15 cellular contexts compared by ENCODE assay signal in genomic region chr17:57324646-57325045, GRCh38.
DNase-seq lines count a peak whose midpoint lies in the region; ATAC-seq, FAIRE-seq and TF ChIP-seq lines count a peak whose summit lies in the region.
"Had no signal": no experiment of that assay in that cellular context is flagged by ENCODE, and none has a peak within 500 bp of the region (broad histone marks: within the 10 kb centered on the region; RNA-seq: fewer than 3 reads in every experiment).

No MANE protein-coding gene starts in this region.

- no peaks in the 10 kb centered on the region for H3K9me3 Mint-ChIP-seq in activated CD4-positive, alpha-beta T cell treated with anti-CD3 and anti-CD28 coated beads, Interleukin-2, amount 10 ng/mL, durations not matched to agents 24 days and 14 days
- no peaks in the 10 kb centered on the region for H3K9me3 Mint-ChIP-seq in central memory CD8-positive, alpha-beta T cell
- H3K9me3 Mint-ChIP-seq: CD8-positive, alpha-beta T cell had no signal

- H3K4me1 ChIP-seq in gastrocnemius medialis (peaks cover 65 to 77% of the 10 kb centered on the region in 2 donors), stomach (peaks cover 0 to 7% (median 3%) of the 10 kb centered on the region in 4 donors)

- no peak for DNase-seq in activated CD4-positive, alpha-beta T cell treated with anti-CD3 and anti-CD28 coated beads, Interleukin-2, amount 10 ng/mL, durations not matched to agents 24 days and 14 days
- DNase-seq in activated CD4-positive, alpha-beta T cell treated with anti-CD3 and anti-CD28 coated beads for 48 hours, result no peak
- DNase-seq in HTR-8/SVneo (ENCODE audit: insufficient read length, low spot score) (no peak), gastrocnemius medialis (no peak), stomach (no peak), superior temporal gyrus (ENCODE audit: extremely low spot score) (no peak)
- DNase-seq in central memory CD8-positive, alpha-beta T cell (ENCODE audit: low spot score in 2 of 2), result no peak
- DNase-seq in stimulated activated CD4-positive, alpha-beta T cell treated with anti-CD3 and anti-CD28 coated beads, Interleukin-4, amount 100 ng/mL, for 24 hours, result no peak
- DNase-seq: CD8-positive, alpha-beta T cell; COR-L47; GF-D8 had no signal

- peak overlapping the region; percentile 17 for H3K27ac Mint-ChIP-seq in activated CD4-positive, alpha-beta T cell treated with anti-CD3 and anti-CD28 coated beads, Interleukin-2, amount 10 ng/mL, durations not matched to agents 24 days and 14 days
- peak overlapping the region; percentile 64 for H3K27ac Mint-ChIP-seq in central memory CD8-positive, alpha-beta T cell (ENCODE audit: low read depth)
- H3K27ac Mint-ChIP-seq: CD8-positive, alpha-beta T cell had no signal

- H3K27me3 ChIP-seq in gastrocnemius medialis (no peaks in the 10 kb centered on the region), stomach (no peaks in the 10 kb centered on the region)

- in situ Hi-C loops in gastrocnemius medialis (cut with MboI; ENCODE audit: low sequenced_read_pairs in 4 of 4), result no loop called here

- TF ChIP-seq CTCF in gastrocnemius medialis (IDR thresholded peaks at IDR 0.05 in 4 of 5, conservative IDR thresholded peaks at IDR 0.05 in 1 of 5) (no peak), stomach (IDR thresholded peaks at IDR 0.05) (no peak)

- no peaks in the 10 kb centered on the region for H3K27me3 Mint-ChIP-seq in activated CD4-positive, alpha-beta T cell treated with anti-CD3 and anti-CD28 coated beads, Interleukin-2, amount 10 ng/mL, durations not matched to agents 24 days and 14 days
- H3K27me3 Mint-ChIP-seq in central memory CD8-positive, alpha-beta T cell, result no peaks in the 10 kb centered on the region

- H3K27ac ChIP-seq in gastrocnemius medialis, result peak overlapping the region; percentile 37 to 67 (median 50)
- no peak overlapping the region for H3K27ac ChIP-seq in stomach
- H3K27ac ChIP-seq: 22Rv1 had no signal

- ATAC-seq in central memory CD8-positive, alpha-beta T cell (replicated peaks; ENCODE audit: extremely low read depth, poor library complexity, severe bottlenecking), result no peak
- ATAC-seq in gastrocnemius medialis, result no peak
- ATAC-seq: CD8-positive, alpha-beta T cell; HCT116 had no signal

- H3K4me3 ChIP-seq in gastrocnemius medialis, result no peak overlapping the region
- H3K4me3 ChIP-seq in stomach, result no peak overlapping the region

- intact Hi-C loops in activated CD4-positive, alpha-beta T cell treated with anti-CD3 and anti-CD28 coated beads, Interleukin-2, amount 10 ng/mL, durations not matched to agents 24 days and 14 days (cut with micrococcal nuclease), result no loop called here
- intact Hi-C loops in gastrocnemius medialis (cut with DNase I; ENCODE audit: low total_unique reads), result no loop called here
- intact Hi-C loops in stomach (cut with DNase I; ENCODE audit: low total_unique reads), result no loop called here

- H3K4me3 Mint-ChIP-seq in activated CD4-positive, alpha-beta T cell treated with anti-CD3 and anti-CD28 coated beads, Interleukin-2, amount 10 ng/mL, durations not matched to agents 24 days and 14 days, result no peak overlapping the region
- no peak overlapping the region for H3K4me3 Mint-ChIP-seq in central memory CD8-positive, alpha-beta T cell
- H3K4me3 Mint-ChIP-seq: CD14-positive monocyte; CD8-positive, alpha-beta T cell had no signal

- H3K36me3 ChIP-seq in gastrocnemius medialis (no peaks in the 10 kb centered on the region), stomach (peaks cover 0 to 12% (median 4%) of the 10 kb centered on the region in 4 donors)

- FAIRE-seq in HTR-8/SVneo (lab: Jason Lieb, UNC), result peak; percentile 96
- FAIRE-seq: H54 had no signal

- peaks cover 32% of the 10 kb centered on the region for H3K4me1 Mint-ChIP-seq in activated CD4-positive, alpha-beta T cell treated with anti-CD3 and anti-CD28 coated beads, Interleukin-2, amount 10 ng/mL, durations not matched to agents 24 days and 14 days
- H3K4me1 Mint-ChIP-seq in central memory CD8-positive, alpha-beta T cell, result peaks cover 54% of the 10 kb centered on the region
- H3K4me1 Mint-ChIP-seq: CD14-positive monocyte had no signal

- no peak for TF ChIP-seq POLR2A in gastrocnemius medialis (IDR thresholded peaks at IDR 0.05)
- no peak for TF ChIP-seq POLR2A in stomach (IDR thresholded peaks at IDR 0.05)

- peaks cover 34% of the 10 kb centered on the region for H3K36me3 Mint-ChIP-seq in activated CD4-positive, alpha-beta T cell treated with anti-CD3 and anti-CD28 coated beads, Interleukin-2, amount 10 ng/mL, durations not matched to agents 24 days and 14 days (ENCODE audit: low read depth)
- H3K36me3 Mint-ChIP-seq in central memory CD8-positive, alpha-beta T cell (ENCODE audit: insufficient read depth), result peaks cover 7% of the 10 kb centered on the region

- TF ChIP-seq EP300 in stomach (IDR thresholded peaks at IDR 0.05), result no peak

- H3K9me3 ChIP-seq in gastrocnemius medialis (no peaks in the 10 kb centered on the region), stomach (no peaks in the 10 kb centered on the region)

Comparison
In these comparisons a context has a peak if more than half of its experiments do, and no peak if none do; other contexts are left out.
1. H3K27ac ChIP-seq: peak in gastrocnemius medialis (4 of 4); none in stomach (0 of 5).